9 cellular contexts compared by ENCODE assay signal in genomic region chr3:33132019-33132360, GRCh38. TPM values are rescaled to one million over a fixed set of nuclear protein-coding genes. Genes with fewer than 3 reads are reported as not detected.
DNase-seq lines count a peak whose midpoint lies in the region; ATAC-seq and TF ChIP-seq lines count a peak whose summit lies in the region.
"Had no signal": no experiment of that assay in that cellular context is flagged by ENCODE, and none has a peak within 500 bp of the region (broad histone marks: within the 10 kb centered on the region; RNA-seq: fewer than 3 reads in every experiment).

No MANE protein-coding gene starts in this region.

- H3K4me3 ChIP-seq in aorta (ENCODE audit: low read length in 2 of 2), result no peak overlapping the region
- H3K4me3 ChIP-seq: tibial nerve had no signal

- CTCF ChIA-PET in GM10248 (lab: Yijun Ruan, JAX), result interaction anchor here (0.7 to 8.2 kb wide), 52 partner anchors 9 to 667 kb away, joined by 3 to 116 read pairs (median 5); partner anchors contain the start of genes CRTAP, GLB1, PDCD6IP and TMPPE

- peak overlapping the region in 4 of 7 donors; percentile 19 to 73 (median 49) for H3K27ac Mint-ChIP-seq in CD14-positive monocyte
- peak overlapping the region; percentile 31 for H3K27ac Mint-ChIP-seq in dendritic cell treated with granulocyte-macrophage colony-stimulating factor and Interleukin-4, amounts not matched to agents 40 ng/mL and 50 ng/mL, for 4 days

- H3K9me3 Mint-ChIP-seq in CD14-positive monocyte, result peaks cover 0 to 5% (median 0%) of the 10 kb centered on the region in 7 donors
- H3K9me3 Mint-ChIP-seq in dendritic cell treated with granulocyte-macrophage colony-stimulating factor and Interleukin-4, amounts not matched to agents 40 ng/mL and 50 ng/mL, for 4 days, result no peaks in the 10 kb centered on the region

- peaks cover 0 to 2% of the 10 kb centered on the region in 2 donors for H3K4me1 ChIP-seq in aorta (ENCODE audit: control insufficient read depth in 1 of 2, insufficient read depth in 2 of 2, low read length in 2 of 2)

- H3K9me3 ChIP-seq in aorta (ENCODE audit: control insufficient read depth, low read length), result no peaks in the 10 kb centered on the region
- H3K9me3 ChIP-seq: tibial nerve had no signal

- peak overlapping the region in 1 of 2 donors; percentile 12 for H3K27ac ChIP-seq in aorta (ENCODE audit: low read depth in 1 of 2, low read length in 2 of 2)
- H3K27ac ChIP-seq: tibial nerve had no signal

- H3K27me3 Mint-ChIP-seq in CD14-positive monocyte (ENCODE audit: low read depth in 3 of 3), result no peaks in the 10 kb centered on the region
- H3K27me3 Mint-ChIP-seq in dendritic cell treated with granulocyte-macrophage colony-stimulating factor and Interleukin-4, amounts not matched to agents 40 ng/mL and 50 ng/mL, for 4 days, result no peaks in the 10 kb centered on the region

- whole genome bisulfite sequencing in aorta, 2 donors, result 71 to 74% methylated on average over 1 of the region's 1 CpG

- H3K36me3 Mint-ChIP-seq in CD14-positive monocyte, result peaks cover 60 to 88% of the 10 kb centered on the region in 2 donors
- peaks cover 84% of the 10 kb centered on the region for H3K36me3 Mint-ChIP-seq in dendritic cell treated with granulocyte-macrophage colony-stimulating factor and Interleukin-4, amounts not matched to agents 40 ng/mL and 50 ng/mL, for 4 days (ENCODE audit: low read depth)

- POLR2A ChIA-PET in GM10248 (lab: Yijun Ruan, JAX), result no interaction called here

- H3K4me3 Mint-ChIP-seq in CD14-positive monocyte, result no peak overlapping the region
- no peak overlapping the region for H3K4me3 Mint-ChIP-seq in dendritic cell treated with granulocyte-macrophage colony-stimulating factor and Interleukin-4, amounts not matched to agents 40 ng/mL and 50 ng/mL, for 4 days

- DNase-seq in CD14-positive monocyte (ENCODE audit: low spot score), result no peak
- no peak for DNase-seq in GM10248 (ENCODE audit: extremely low spot score)
- DNase-seq in aorta, result no peak
- DNase-seq in activated naive CD4-positive, alpha-beta T cell treated with anti-CD3 and anti-CD28 coated beads, Interleukin-2, amount 50 U/mL, for 16 hours, result no peak

- intact Hi-C loops in CD14-positive monocyte (cut with micrococcal nuclease), result loop anchor here (5.0 kb wide), 1 partner anchor 240 kb away; no protein-coding TSS in a partner anchor
- intact Hi-C loops in dendritic cell treated with granulocyte-macrophage colony-stimulating factor and Interleukin-4, amounts not matched to agents 40 ng/mL and 50 ng/mL, for 4 days (cut with micrococcal nuclease), result loop anchor here (5.0 kb wide), 1 partner anchor 120 kb away; no protein-coding TSS in a partner anchor
- intact Hi-C loops in aorta (cut with DNase I), result loop anchor here (2.0 to 5.0 kb wide), 2 partner anchors 93 to 240 kb away; no protein-coding TSS in a partner anchor

- no peaks in the 10 kb centered on the region for H3K4me1 Mint-ChIP-seq in CD14-positive monocyte
- no peaks in the 10 kb centered on the region for H3K4me1 Mint-ChIP-seq in dendritic cell treated with granulocyte-macrophage colony-stimulating factor and Interleukin-4, amounts not matched to agents 40 ng/mL and 50 ng/mL, for 4 days (ENCODE audit: low read depth)

- no peak for TF ChIP-seq CTCF in CD14-positive monocyte (IDR thresholded peaks at IDR 0.05)
- no peak for TF ChIP-seq CTCF in GM10248 (IDR thresholded peaks at IDR 0.05; ENCODE audit: control extremely low read depth, extremely low read depth, low read depth, missing control alignments)

- H3K27me3 ChIP-seq in aorta (ENCODE audit: control insufficient read depth in 1 of 2, insufficient read depth in 2 of 2, low read length in 1 of 2), result no peaks in the 10 kb centered on the region
- H3K27me3 ChIP-seq: tibial nerve had no signal

- peaks cover 5 to 10% of the 10 kb centered on the region in 2 donors for H3K36me3 ChIP-seq in aorta (ENCODE audit: control insufficient read depth in 1 of 2, insufficient read depth in 2 of 2, low read length in 1 of 2)

- ATAC-seq in GM21526 (IDR thresholded peaks at IDR 0.05; ENCODE audit: low FRiP score, unreplicated experiment), result peak; percentile 14
- ATAC-seq in HG03439 (IDR thresholded peaks at IDR 0.05; ENCODE audit: unreplicated experiment), result peak; percentile 29
- ATAC-seq in aorta (ENCODE audit: low FRiP score), result no peak
- ATAC-seq in GM18909 (IDR thresholded peaks at IDR 0.05; ENCODE audit: poor library complexity, unreplicated experiment), result no peak

RNA-seq across cellular contexts. Expression of gene CRTAP, which starts 18.2 kb away (rescaled TPM):
- polyA plus RNA-seq in CD14-positive monocyte (100 to 1,000 TPM; 317 to 321 TPM), aorta (100 to 1,000 TPM; 282 to 287 TPM)
- total RNA-seq in aorta, result 100 to 1,000 TPM; 297 to 370 TPM

RNA-seq across cellular contexts. Expression of gene GLB1, which starts 35.0 kb away (rescaled TPM):
- polyA plus RNA-seq in CD14-positive monocyte (100 to 1,000 TPM; 145 to 169 TPM), aorta (10 to 100 TPM; 14.1 to 17.5 TPM)
- 10 to 100 TPM; 31.0 to 56.9 TPM for total RNA-seq in aorta

RNA-seq across cellular contexts. Expression of gene TMPPE, which starts 35.0 kb away (rescaled TPM):
- polyA plus RNA-seq in CD14-positive monocyte (1 to 10 TPM; 3.8 to 4.3 TPM), aorta (under 1 TPM; 0.38 to 0.43 TPM)
- 1 to 10 TPM; 7.8 to 8.2 TPM for total RNA-seq in aorta

Comparison
In these comparisons a context has a peak if more than half of its experiments do, and no peak if none do; other contexts are left out.
1. ATAC-seq: peak in GM21526 (single experiment) and HG03439 (single experiment); none in aorta (single experiment) and GM18909 (single experiment).
2. RNA of gene GLB1, which starts 35.0 kb away (polyA plus RNA-seq): 145 to 169 TPM in CD14-positive monocyte; 14.1 to 17.5 TPM in aorta; every median in the first group is over 4 times any median in the second.